ENCODE assay signal across 8 cellular contexts in the genomic region with DNA sequence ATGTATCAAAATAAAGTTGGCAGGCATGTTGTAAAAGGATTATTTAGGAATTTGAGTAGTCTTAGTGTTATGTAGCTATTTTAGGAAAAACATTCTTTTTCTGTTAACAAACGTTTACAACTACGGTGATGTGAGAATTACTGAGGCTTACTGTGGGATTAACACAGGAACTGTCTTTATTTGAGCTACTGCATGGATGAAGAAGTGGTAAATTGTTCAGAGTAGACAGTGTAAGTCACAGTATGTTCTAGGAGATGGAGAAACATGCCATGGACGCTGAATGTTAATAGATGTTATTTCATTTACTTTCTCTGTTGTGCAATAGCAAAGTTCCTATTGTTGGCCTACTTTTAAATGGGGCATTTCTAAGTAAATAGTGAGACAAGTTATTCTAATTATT. TPM values are rescaled to one million over a fixed set of nuclear protein-coding genes. Genes with fewer than 3 reads are reported as not detected.
DNase-seq lines count a peak whose midpoint lies in the region; ATAC-seq and TF ChIP-seq lines count a peak whose summit lies in the region.

No MANE protein-coding gene starts in this region.

- TF ChIP-seq CTCF in fibroblast of the aortic adventitia (IDR thresholded peaks at IDR 0.05; ENCODE audit: insufficient read depth, low read length) = no peak

- DNase-seq in activated T-cell treated with anti-CD3 and anti-CD28 coated beads, Interleukin-2, amount 50 U/mL, for 24 hours = no peak
- DNase-seq in activated T-cell treated with anti-CD3 and anti-CD28 coated beads, Interleukin-2, amount 50 U/mL, for 1 hour = no peak
- DNase-seq in SW480 (ENCODE audit: low spot score) (peak; percentile 36), fibroblast of the aortic adventitia (ENCODE audit: low read depth) (peak; percentile 49), renal cortical epithelial cell (ENCODE audit: low read depth) (peak; percentile 58), sciatic nerve (ENCODE audit: low spot score) (no peak), NCI-H2196 treated with DMSO at 0.1 percent for 48 hours (lab: John Stamatoyannopoulos, UW; ENCODE audit: unreplicated experiment) (no peak)

- no peaks in the 10 kb centered on the region for H3K9me3 Mint-ChIP-seq in activated T-cell treated with anti-CD3 and anti-CD28 coated beads, Interleukin-2, amount 50 U/mL, for 24 hours

- no peak for TF ChIP-seq POLR2A in GM18505 (IDR thresholded peaks at IDR 0.05; ENCODE audit: borderline replicate concordance, extremely low read depth, insufficient read depth, insufficient read length)

- intact Hi-C loops in sciatic nerve (cut with DNase I) = no loop called here

- H3K36me3 Mint-ChIP-seq in activated T-cell treated with anti-CD3 and anti-CD28 coated beads, Interleukin-2, amount 50 U/mL, for 24 hours (ENCODE audit: low read depth) = peaks cover 42% of the 10 kb centered on the region

- H3K27ac Mint-ChIP-seq in activated T-cell treated with anti-CD3 and anti-CD28 coated beads, Interleukin-2, amount 50 U/mL, for 24 hours = peak overlapping the region; percentile 96

- no peaks in the 10 kb centered on the region for H3K27me3 Mint-ChIP-seq in activated T-cell treated with anti-CD3 and anti-CD28 coated beads, Interleukin-2, amount 50 U/mL, for 24 hours

- H3K4me3 ChIP-seq in fibroblast of the aortic adventitia (ENCODE audit: low read depth, low read length) = peak overlapping the region; percentile 92

- ATAC-seq in sciatic nerve (no peak), GM18505 (IDR thresholded peaks at IDR 0.05; ENCODE audit: unreplicated experiment) (no peak)

- peaks cover 52% of the 10 kb centered on the region for H3K4me1 Mint-ChIP-seq in activated T-cell treated with anti-CD3 and anti-CD28 coated beads, Interleukin-2, amount 50 U/mL, for 24 hours (ENCODE audit: low read depth)

- peak overlapping the region; percentile 91 for H3K4me3 Mint-ChIP-seq in activated T-cell treated with anti-CD3 and anti-CD28 coated beads, Interleukin-2, amount 50 U/mL, for 24 hours

RNA-seq across cellular contexts. Expression of a gene that starts 1.7 kb away (rescaled TPM):
- 30.0 and 57.9 TPM in 2 replicates for total RNA-seq in fibroblast of the aortic adventitia (ENCODE audit: low replicate concordance)
- 38.0 and 78.3 TPM in 2 replicates for total RNA-seq in renal cortical epithelial cell
- 50.9 TPM for total RNA-seq in sciatic nerve

Comparison
In these comparisons a context has a peak if more than half of its experiments do, and no peak if none do; other contexts are left out.
1. DNase-seq: peak in SW480 (single experiment), fibroblast of the aortic adventitia (single experiment) and renal cortical epithelial cell (single experiment); none in activated T-cell treated with anti-CD3 and anti-CD28 coated beads, Interleukin-2, amount 50 U/mL, for 24 hours (single experiment), activated T-cell treated with anti-CD3 and anti-CD28 coated beads, Interleukin-2, amount 50 U/mL, for 1 hour (single experiment), sciatic nerve (single experiment) and NCI-H2196 treated with DMSO at 0.1 percent for 48 hours (single experiment).